Comparison of ENCODE assay signal across 28 cellular contexts in genomic region chr2:38430196-38430595, GRCh38.
"Had no signal": no experiment of that assay in that cellular context is flagged by ENCODE, and none has a peak within 500 bp of the region (broad histone marks: within the 10 kb centered on the region; RNA-seq: fewer than 3 reads in every experiment).

No MANE protein-coding gene starts in this region.

- H3K4me3 Mint-ChIP-seq: activated CD4-positive, alpha-beta memory T cell treated with anti-CD3 and anti-CD28 coated beads, Interleukin-2, amount 10 ng/mL, durations not matched to agents 7 days and 5 days; activated CD4-positive, alpha-beta T cell treated with anti-CD3 and anti-CD28 coated beads, Interleukin-2, amount 10 ng/mL, durations not matched to agents 7 days and 5 days; activated naive CD4-positive, alpha-beta T cell treated with anti-CD3 and anti-CD28 coated beads for 36 hours; activated naive CD8-positive, alpha-beta T cell treated with anti-CD3 and anti-CD28 coated beads for 36 hours; activated T-helper 17 cell treated with anti-CD3 and anti-CD28 coated beads, Interleukin-2, amount 50 U/mL, for 72 hours; T-cell had no signal

- H3K4me1 Mint-ChIP-seq: activated CD4-positive, alpha-beta memory T cell treated with anti-CD3 and anti-CD28 coated beads, Interleukin-2, amount 10 ng/mL, durations not matched to agents 7 days and 5 days; activated CD4-positive, alpha-beta T cell treated with anti-CD3 and anti-CD28 coated beads, Interleukin-2, amount 10 ng/mL, durations not matched to agents 7 days and 5 days; activated naive CD8-positive, alpha-beta T cell treated with anti-CD3 and anti-CD28 coated beads for 36 hours; activated T-helper 17 cell treated with anti-CD3 and anti-CD28 coated beads, Interleukin-2, amount 50 U/mL, for 72 hours; T-cell had no signal

- H3K36me3 Mint-ChIP-seq: activated naive CD8-positive, alpha-beta T cell treated with anti-CD3 and anti-CD28 coated beads for 36 hours; T-cell had no signal

- H3K27ac ChIP-seq: brain microvascular endothelial cell, KMS-11, SK-N-MC had no signal

- FAIRE-seq: TTC549 had no signal

- H3K36me3 ChIP-seq: brain microvascular endothelial cell had no signal

- H3K9ac ChIP-seq: KMS-11 had no signal

- DNase-seq: activated CD4-positive, alpha-beta memory T cell treated with anti-CD3 and anti-CD28 coated beads, Interleukin-2, amount 10 ng/mL, durations not matched to agents 7 days and 5 days; activated CD4-positive, alpha-beta T cell treated with anti-CD3 and anti-CD28 coated beads, Interleukin-2, amount 10 ng/mL, durations not matched to agents 7 days and 5 days; activated CD4-positive, CD25-positive, alpha-beta regulatory T cell; activated gamma-delta T cell; activated naive CD4-positive, alpha-beta T cell treated with anti-CD3 and anti-CD28 coated beads for 36 hours; activated naive CD8-positive, alpha-beta T cell treated with anti-CD3 and anti-CD28 coated beads for 36 hours; activated T-cell treated with anti-CD3 and anti-CD28 coated beads for 4 hours; activated T-cell treated with anti-CD3 and anti-CD28 coated beads, Interleukin-2, amount 50 U/mL, for 48 hours; brain microvascular endothelial cell; MV-4-11; NCI-H1092 treated with DMSO at 0.1 percent for 48 hours; NCI-H1417 treated with DMSO at 0.1 percent for 48 hours; NCI-H1694; NCI-H2029 treated with DMSO at 0.1 percent for 48 hours; NCI-H510A treated with DMSO at 0.1 percent for 48 hours; NCI-H69; NK-92 treated with Interleukin-12 subunit alpha and Interleukin-12 subunit beta, amount 100 ng/mL, for 24 hours; OCI-M1; RPMI8226; T-cell; T-helper 2 cell; T1000 had no signal

- H3K4me2 ChIP-seq: KMS-11 had no signal

- H3K9me3 Mint-ChIP-seq: activated CD4-positive, alpha-beta memory T cell treated with anti-CD3 and anti-CD28 coated beads, Interleukin-2, amount 10 ng/mL, durations not matched to agents 7 days and 5 days; activated CD4-positive, alpha-beta T cell treated with anti-CD3 and anti-CD28 coated beads, Interleukin-2, amount 10 ng/mL, durations not matched to agents 7 days and 5 days; activated naive CD4-positive, alpha-beta T cell treated with anti-CD3 and anti-CD28 coated beads for 36 hours; activated naive CD8-positive, alpha-beta T cell treated with anti-CD3 and anti-CD28 coated beads for 36 hours; activated T-helper 17 cell treated with anti-CD3 and anti-CD28 coated beads, Interleukin-2, amount 50 U/mL, for 72 hours; T-cell had no signal

- H3K27ac Mint-ChIP-seq: activated CD4-positive, alpha-beta memory T cell treated with anti-CD3 and anti-CD28 coated beads, Interleukin-2, amount 10 ng/mL, durations not matched to agents 7 days and 5 days; activated CD4-positive, alpha-beta T cell treated with anti-CD3 and anti-CD28 coated beads, Interleukin-2, amount 10 ng/mL, durations not matched to agents 7 days and 5 days; activated naive CD4-positive, alpha-beta T cell treated with anti-CD3 and anti-CD28 coated beads for 36 hours; activated naive CD8-positive, alpha-beta T cell treated with anti-CD3 and anti-CD28 coated beads for 36 hours; activated T-helper 17 cell treated with anti-CD3 and anti-CD28 coated beads, Interleukin-2, amount 50 U/mL, for 72 hours; T-cell had no signal

- H3K4me3 ChIP-seq: SK-N-MC had no signal

- ATAC-seq: activated T-helper 17 cell treated with anti-CD3 and anti-CD28 coated beads, Interleukin-2, amount 50 U/mL, for 72 hours; Panc1; Right ventricle myocardium inferior; T-cell had no signal

- H3K27me3 ChIP-seq: brain microvascular endothelial cell had no signal
